1 cellular context compared by ENCODE assay signal in the genomic region with DNA sequence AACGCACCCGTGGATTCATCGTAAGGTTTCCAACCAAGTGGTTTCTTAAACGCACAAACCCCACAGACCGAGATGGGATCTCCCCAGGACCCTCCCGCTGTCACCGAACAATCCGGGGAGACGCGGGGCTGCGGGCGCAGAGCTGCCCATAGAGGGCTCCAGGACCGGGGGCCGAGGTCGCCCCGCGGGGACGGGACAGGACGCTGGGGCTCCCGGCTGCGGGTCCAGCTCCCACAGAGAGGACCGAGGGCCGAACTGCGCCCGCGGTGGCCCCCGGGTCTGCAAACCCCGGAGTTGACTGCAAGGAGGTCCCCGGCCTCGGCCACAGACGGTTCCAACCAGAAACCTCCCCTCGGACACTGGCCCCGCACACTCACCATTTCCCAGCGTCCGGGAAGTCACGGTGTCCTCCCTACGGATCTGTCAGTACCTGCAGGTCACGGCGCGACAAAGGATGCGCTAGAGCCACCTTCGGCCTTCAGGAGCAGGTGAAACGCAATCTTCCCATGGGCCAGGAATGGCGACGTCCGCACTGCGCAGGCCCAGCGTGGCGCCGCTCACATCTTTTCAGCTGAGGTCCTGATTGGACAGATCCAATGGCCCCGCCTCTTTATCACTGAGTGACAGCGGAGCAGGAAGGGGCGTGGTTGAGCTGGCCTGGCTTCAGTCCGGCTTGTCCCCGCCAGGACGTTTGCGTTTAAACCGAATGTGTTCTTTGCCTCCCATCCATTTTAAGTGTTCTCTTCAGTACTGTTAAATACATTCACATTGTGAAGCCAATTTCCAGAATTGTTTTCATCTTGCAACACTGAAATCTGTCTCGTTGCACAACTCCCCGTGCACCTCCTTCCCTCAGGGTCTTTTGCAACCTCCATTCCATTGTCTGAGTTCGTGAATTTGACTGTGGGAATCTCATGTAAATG.
TF ChIP-seq lines count a peak whose summit lies in the region.

A gene (minus strand): TSS at position 534 of the 923 bp plus-strand sequence. CDS start 154 bp downstream, at position 380.

TF ChIP-seq in HEK293, 187 proteins besides CTCF, POLR2A, EP300 and RAD21 (continued from another document):
- TF ChIP-seq ZNF664 (tag by site-specific recombination; IDR thresholded peaks at IDR 0.05) (no peak), ZNF223 (tag by site-specific recombination; IDR thresholded peaks at IDR 0.05) (no peak), ZFP3 (tag by site-specific recombination; IDR thresholded peaks at IDR 0.05; ENCODE audit: low read depth) (no peak), ZNF138 (tag by site-specific recombination; IDR thresholded peaks at IDR 0.05; ENCODE audit: borderline replicate concordance) (no peak), ZNF610 (tag by site-specific recombination; IDR thresholded peaks at IDR 0.05; ENCODE audit: borderline replicate concordance) (peak; percentile 64; the same call in 1 of the 2 replicates), ZNF394 (tag by site-specific recombination; IDR thresholded peaks at IDR 0.05; ENCODE audit: borderline replicate concordance) (no peak)
- TF ChIP-seq, protein P1, sequence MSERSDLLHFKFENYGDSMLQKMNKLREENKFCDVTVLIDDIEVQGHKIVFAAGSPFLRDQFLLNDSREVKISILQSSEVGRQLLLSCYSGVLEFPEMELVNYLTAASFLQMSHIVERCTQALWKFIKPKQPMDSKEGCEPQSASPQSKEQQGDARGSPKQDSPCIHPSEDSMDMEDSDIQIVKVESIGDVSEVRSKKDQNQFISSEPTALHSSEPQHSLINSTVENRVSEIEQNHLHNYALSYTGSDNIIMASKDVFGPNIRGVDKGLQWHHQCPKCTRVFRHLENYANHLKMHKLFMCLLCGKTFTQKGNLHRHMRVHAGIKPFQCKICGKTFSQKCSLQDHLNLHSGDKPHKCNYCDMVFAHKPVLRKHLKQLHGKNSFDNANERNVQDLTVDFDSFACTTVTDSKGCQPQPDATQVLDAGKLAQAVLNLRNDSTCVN (tag by site-specific recombination; optimal IDR thresholded peaks at IDR 0.05), result peak; percentile 20
- TF ChIP-seq, protein P2, sequence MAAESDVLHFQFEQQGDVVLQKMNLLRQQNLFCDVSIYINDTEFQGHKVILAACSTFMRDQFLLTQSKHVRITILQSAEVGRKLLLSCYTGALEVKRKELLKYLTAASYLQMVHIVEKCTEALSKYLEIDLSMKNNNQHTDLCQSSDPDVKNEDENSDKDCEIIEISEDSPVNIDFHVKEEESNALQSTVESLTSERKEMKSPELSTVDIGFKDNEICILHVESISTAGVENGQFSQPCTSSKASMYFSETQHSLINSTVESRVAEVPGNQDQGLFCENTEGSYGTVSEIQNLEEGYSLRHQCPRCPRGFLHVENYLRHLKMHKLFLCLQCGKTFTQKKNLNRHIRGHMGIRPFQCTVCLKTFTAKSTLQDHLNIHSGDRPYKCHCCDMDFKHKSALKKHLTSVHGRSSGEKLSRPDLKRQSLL (tag by site-specific recombination; IDR thresholded peaks at IDR 0.05), result 0 out of 2 replicates have a peak, but pooled peaks have one; percentile 54
- TF ChIP-seq, protein P3, sequence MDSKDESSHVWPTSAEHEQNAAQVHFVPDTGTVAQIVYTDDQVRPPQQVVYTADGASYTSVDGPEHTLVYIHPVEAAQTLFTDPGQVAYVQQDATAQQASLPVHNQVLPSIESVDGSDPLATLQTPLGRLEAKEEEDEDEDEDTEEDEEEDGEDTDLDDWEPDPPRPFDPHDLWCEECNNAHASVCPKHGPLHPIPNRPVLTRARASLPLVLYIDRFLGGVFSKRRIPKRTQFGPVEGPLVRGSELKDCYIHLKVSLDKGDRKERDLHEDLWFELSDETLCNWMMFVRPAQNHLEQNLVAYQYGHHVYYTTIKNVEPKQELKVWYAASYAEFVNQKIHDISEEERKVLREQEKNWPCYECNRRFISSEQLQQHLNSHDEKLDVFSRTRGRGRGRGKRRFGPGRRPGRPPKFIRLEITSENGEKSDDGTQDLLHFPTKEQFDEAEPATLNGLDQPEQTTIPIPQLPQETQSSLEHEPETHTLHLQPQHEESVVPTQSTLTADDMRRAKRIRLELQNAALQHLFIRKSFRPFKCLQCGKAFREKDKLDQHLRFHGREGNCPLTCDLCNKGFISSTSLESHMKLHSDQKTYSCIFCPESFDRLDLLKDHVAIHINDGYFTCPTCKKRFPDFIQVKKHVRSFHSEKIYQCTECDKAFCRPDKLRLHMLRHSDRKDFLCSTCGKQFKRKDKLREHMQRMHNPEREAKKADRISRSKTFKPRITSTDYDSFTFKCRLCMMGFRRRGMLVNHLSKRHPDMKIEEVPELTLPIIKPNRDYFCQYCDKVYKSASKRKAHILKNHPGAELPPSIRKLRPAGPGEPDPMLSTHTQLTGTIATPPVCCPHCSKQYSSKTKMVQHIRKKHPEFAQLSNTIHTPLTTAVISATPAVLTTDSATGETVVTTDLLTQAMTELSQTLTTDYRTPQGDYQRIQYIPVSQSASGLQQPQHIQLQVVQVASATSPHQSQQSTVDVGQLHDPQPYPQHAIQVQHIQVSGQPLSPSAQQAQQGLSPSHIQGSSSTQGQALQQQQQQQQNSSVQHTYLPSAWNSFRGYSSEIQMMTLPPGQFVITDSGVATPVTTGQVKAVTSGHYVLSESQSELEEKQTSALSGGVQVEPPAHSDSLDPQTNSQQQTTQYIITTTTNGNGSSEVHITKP (tag by site-specific recombination; IDR thresholded peaks at IDR 0.05), result peak; percentile 49
TF ChIP-seq in HEK293: peak in this region for 18.
